11 cellular contexts compared by ENCODE assay signal in the genomic region with DNA sequence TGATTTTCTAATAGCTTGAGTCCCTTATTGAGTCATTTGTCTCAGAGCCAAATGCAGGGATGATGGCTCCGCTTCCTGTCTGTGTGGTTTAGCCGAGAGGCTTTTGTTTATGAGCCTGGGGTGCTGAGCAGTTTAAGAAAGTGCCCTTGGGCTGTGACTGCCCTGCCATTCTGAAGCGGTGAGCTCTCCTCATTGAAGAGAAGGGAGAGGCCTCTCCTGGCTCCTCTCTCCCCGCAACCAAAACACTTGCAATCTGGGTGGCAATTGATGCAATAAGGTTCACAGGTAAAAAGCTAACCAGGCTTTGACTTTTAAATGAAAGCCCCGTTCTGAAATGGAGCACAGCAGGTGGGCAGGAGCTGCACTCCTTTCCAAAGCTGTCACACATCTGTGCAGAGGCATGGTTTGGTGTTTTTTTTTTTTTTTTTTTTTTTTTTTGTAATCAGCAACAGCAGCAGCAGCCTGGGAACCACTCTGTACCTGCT.
DNase-seq lines count a peak whose midpoint lies in the region; ATAC-seq and TF ChIP-seq lines count a peak whose summit lies in the region.
"Had no signal": no experiment of that assay in that cellular context is flagged by ENCODE, and none has a peak within 500 bp of the region (broad histone marks: within the 10 kb centered on the region; RNA-seq: fewer than 3 reads in every experiment).

No MANE protein-coding gene starts in this region.

- H3K4me3 Mint-ChIP-seq in progenitor cell of endocrine pancreas (ENCODE audit: low read depth) = peak overlapping the region; percentile 6
- H3K4me3 Mint-ChIP-seq: naive B cell; T-helper 1 cell treated with Interleukin-12 subunit alpha and Interleukin-12 subunit beta and Interleukin-4 antibody, amounts not matched to agents 30 μg/mL and 1 μg/mL, for 36 hours had no signal

- no peaks in the 10 kb centered on the region for H3K79me2 ChIP-seq in mammary epithelial cell (ENCODE audit: insufficient read depth, low read length)

- ATAC-seq in GM18873 (IDR thresholded peaks at IDR 0.05; ENCODE audit: low FRiP score, unreplicated experiment) = no peak
- no peak for ATAC-seq in GM19324 (IDR thresholded peaks at IDR 0.05; ENCODE audit: low FRiP score, unreplicated experiment)

- H3K4me1 ChIP-seq in mammary epithelial cell (ENCODE audit: insufficient read depth, low read length) = peaks cover 35% of the 10 kb centered on the region
- H3K4me1 ChIP-seq: BLaER1 had no signal

- no peak overlapping the region for H3K27ac ChIP-seq in mammary epithelial cell (ENCODE audit: insufficient read depth, low read depth, low read length)
- H3K27ac ChIP-seq: BLaER1 had no signal

- in situ Hi-C loops in mammary epithelial cell (cut with MboI; ENCODE audit: low sequenced_read_pairs in 2 of 2) = no loop called here

- H4K20me1 ChIP-seq in mammary epithelial cell (ENCODE audit: insufficient read depth, low read length) = no peaks in the 10 kb centered on the region
- H4K20me1 ChIP-seq: BLaER1 had no signal

- TF ChIP-seq CTCF in mammary epithelial cell (conservative IDR thresholded peaks at IDR 0.05 in 1 of 2, IDR thresholded peaks at IDR 0.05 in 1 of 2; ENCODE audit: extremely low read depth in 1 of 2, insufficient read depth in 1 of 2, low read depth in 1 of 2, low read length in 2 of 2) (no peak), progenitor cell of endocrine pancreas (IDR thresholded peaks at IDR 0.05; ENCODE audit: unreplicated experiment) (no peak)

- H3K27ac Mint-ChIP-seq in progenitor cell of endocrine pancreas = no peak overlapping the region
- H3K27ac Mint-ChIP-seq: naive B cell; T-helper 1 cell treated with Interleukin-12 subunit alpha and Interleukin-12 subunit beta and Interleukin-4 antibody, amounts not matched to agents 30 μg/mL and 1 μg/mL, for 36 hours had no signal

- H3K27me3 ChIP-seq in mammary epithelial cell (ENCODE audit: insufficient read depth, low read length) = no peaks in the 10 kb centered on the region
- H3K27me3 ChIP-seq: BLaER1 had no signal

- CTCF ChIA-PET in mammary epithelial cell (lab: Charles Lee; ENCODE audit: low non-redundant PET) = no interaction called here

- H2AFZ ChIP-seq in mammary epithelial cell (ENCODE audit: low read depth, low read length) = no peak overlapping the region

- H3K36me3 Mint-ChIP-seq in progenitor cell of endocrine pancreas (ENCODE audit: insufficient read depth) = no peaks in the 10 kb centered on the region
- H3K36me3 Mint-ChIP-seq: naive B cell had no signal

- no peaks in the 10 kb centered on the region for H3K9me3 Mint-ChIP-seq in progenitor cell of endocrine pancreas (ENCODE audit: low read depth)
- H3K9me3 Mint-ChIP-seq: T-helper 1 cell treated with Interleukin-12 subunit alpha and Interleukin-12 subunit beta and Interleukin-4 antibody, amounts not matched to agents 30 μg/mL and 1 μg/mL, for 36 hours had no signal

- intact Hi-C loops in mammary epithelial cell (cut with micrococcal nuclease) = no loop called here

- BruUV-seq in mammary epithelial cell (replicated peaks; lab: Mats Ljungman, UMichigan) = no TSS peak

- peak overlapping the region; percentile 61 for H3K4me2 ChIP-seq in mammary epithelial cell (ENCODE audit: insufficient read depth, low read depth, low read length)
- H3K4me2 ChIP-seq: BLaER1 had no signal

- H3K4me3 ChIP-seq in mammary epithelial cell (replicated peaks in 1 of 3; ENCODE audit: insufficient read depth in 1 of 3, low read depth in 2 of 3, low read length in 3 of 3) = no peak overlapping the region
- H3K4me3 ChIP-seq: BLaER1 had no signal

- H3K9me3 ChIP-seq in mammary epithelial cell (replicated peaks; ENCODE audit: insufficient read depth, low read length) = no peaks in the 10 kb centered on the region
- H3K9me3 ChIP-seq: BLaER1 had no signal

- no peaks in the 10 kb centered on the region for H3K36me3 ChIP-seq in mammary epithelial cell (ENCODE audit: insufficient read depth, low read length)
- H3K36me3 ChIP-seq: BLaER1 had no signal

- H3K9ac ChIP-seq in mammary epithelial cell (ENCODE audit: insufficient read depth, low read length) = no peak overlapping the region
- H3K9ac ChIP-seq: BLaER1 had no signal

- dilution Hi-C loops in mammary epithelial cell (cut with HindIII; ENCODE audit: low sequenced_read_pairs) = loop anchor here (5.0 kb wide), 1 partner anchor 91 kb away; no protein-coding TSS in a partner anchor

- peaks cover 25% of the 10 kb centered on the region for H3K4me1 Mint-ChIP-seq in progenitor cell of endocrine pancreas (ENCODE audit: low read depth)
- H3K4me1 Mint-ChIP-seq: naive B cell had no signal

- DNase-seq in NCI-H2196 (lab: John Stamatoyannopoulos, UW; ENCODE audit: unreplicated experiment) (peak; percentile 6), NCI-H2196 treated with DMSO at 0.1 percent for 48 hours (lab: John Stamatoyannopoulos, UW; ENCODE audit: unreplicated experiment) (no peak), NCI-H2081 treated with DMSO at 0.1 percent for 48 hours (lab: John Stamatoyannopoulos, UW) (peak; percentile 34), mammary epithelial cell (peak; percentile 73), progenitor cell of endocrine pancreas (ENCODE audit: low spot score, unreplicated experiment) (no peak), NOMO-1 treated with dmso at 0.1 percent for 144 hours (lab: John Stamatoyannopoulos, UW; ENCODE audit: unreplicated experiment) (no peak)
- DNase-seq: naive B cell had no signal

- peaks cover 13% of the 10 kb centered on the region for H3K27me3 Mint-ChIP-seq in progenitor cell of endocrine pancreas

- WGBS in mammary epithelial cell (ENCODE audit: low coverage, missing lambda C conversion rate) = 16% methylated on average over 5 of the region's 5 CpGs

Comparison
In these comparisons a context has a peak if more than half of its experiments do, and no peak if none do; other contexts are left out.
1. DNase-seq: peak in NCI-H2196 (single experiment), NCI-H2081 treated with DMSO at 0.1 percent for 48 hours (single experiment) and mammary epithelial cell (single experiment); none in NCI-H2196 treated with DMSO at 0.1 percent for 48 hours (single experiment), progenitor cell of endocrine pancreas (single experiment) and NOMO-1 treated with dmso at 0.1 percent for 144 hours (single experiment).